Comparison of ENCODE assay signal across 1 cellular context in genomic region chr16:85054948-85055502, GRCh38.
TF ChIP-seq lines count a peak whose summit lies in the region.

No MANE protein-coding gene starts in this region.

TF ChIP-seq in HepG2, 621 proteins besides CTCF, POLR2A, EP300 and RAD21:
- TF ChIP-seq ZNF263 (CRISPR knock-in tag; IDR thresholded peaks at IDR 0.05) (peak; percentile 33; the same call in 1 of the 2 replicates), CBX5 (CRISPR knock-in tag; IDR thresholded peaks at IDR 0.05; ENCODE audit: borderline replicate concordance) (no peak), HINFP (CRISPR knock-in tag; IDR thresholded peaks at IDR 0.05; ENCODE audit: low read depth) (no peak), ARNT2 (CRISPR knock-in tag; IDR thresholded peaks at IDR 0.05; ENCODE audit: low read depth) (no peak), KLF6 (CRISPR knock-in tag; IDR thresholded peaks at IDR 0.05) (peak; percentile 12; the same call in 1 of the 2 replicates), SAP130 (CRISPR knock-in tag; IDR thresholded peaks at IDR 0.05; ENCODE audit: low read depth) (peak; percentile 18; the same call in 1 of the 2 replicates), KAT8 (CRISPR knock-in tag; IDR thresholded peaks at IDR 0.05) (no peak)
